In the genomic region with DNA sequence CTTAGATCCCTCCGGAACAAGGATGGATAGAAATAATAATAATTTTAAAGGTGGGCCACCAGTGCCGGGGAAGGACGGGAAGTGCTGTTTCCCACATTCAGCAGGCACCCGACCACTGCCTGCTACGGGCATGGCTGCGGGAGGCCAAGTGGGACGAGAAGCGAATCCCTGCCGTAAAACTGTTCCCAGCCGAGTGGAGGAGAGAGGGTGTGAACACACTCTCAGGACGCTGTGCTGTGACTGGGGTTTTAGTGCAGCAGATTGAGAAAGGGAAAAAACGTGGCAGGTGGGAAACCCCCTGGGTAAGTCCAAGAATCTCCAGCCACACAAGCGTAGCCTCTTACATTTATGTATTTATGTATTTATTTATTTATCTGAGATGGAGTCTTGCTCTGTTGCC, we compare ENCODE assay signal across 10 cellular contexts.
DNase-seq lines count a peak whose midpoint lies in the region; ATAC-seq and TF ChIP-seq lines count a peak whose summit lies in the region.
"Had no signal": no experiment of that assay in that cellular context is flagged by ENCODE, and none has a peak within 500 bp of the region (broad histone marks: within the 10 kb centered on the region; RNA-seq: fewer than 3 reads in every experiment).

No MANE protein-coding gene starts in this region.

- CTCF ChIA-PET in A673 (lab: Charles Lee): no interaction called here

- H3K27me3 ChIP-seq in A673 (replicated peaks; ENCODE audit: insufficient read depth, low read depth, low read length, poor library complexity): peaks cover 8% of the 10 kb centered on the region
- H3K27me3 ChIP-seq: Peyer's patch had no signal

- BruUV-seq in A673 (replicated peaks; lab: Mats Ljungman, UMichigan): no TSS peak

- POLR2A ChIA-PET in A673 (lab: Charles Lee; ENCODE audit: low non-redundant PET): no interaction called here

- H3K4me3 ChIP-seq in A673 (ENCODE audit: low read depth, low read length, poor library complexity, severe bottlenecking): no peak overlapping the region
- H3K4me3 ChIP-seq: Peyer's patch had no signal

- ATAC-seq in GM18511 (IDR thresholded peaks at IDR 0.05; ENCODE audit: unreplicated experiment) (peak; percentile 57), GM19463 (IDR thresholded peaks at IDR 0.05; ENCODE audit: unreplicated experiment) (peak; percentile 68), HG03354 (IDR thresholded peaks at IDR 0.05; ENCODE audit: poor library complexity, severe bottlenecking, unreplicated experiment) (peak; percentile 50)

- intact Hi-C loops in A673 (cut with micrococcal nuclease; ENCODE audit: unreplicated experiment): no loop called here

- H3K36me3 ChIP-seq in A673 (ENCODE audit: insufficient read depth, low read length, poor library complexity, severe bottlenecking): no peaks in the 10 kb centered on the region
- H3K36me3 ChIP-seq: Peyer's patch had no signal

- TF ChIP-seq CTCF in A673 (conservative IDR thresholded peaks at IDR 0.05; ENCODE audit: low read depth, low read length): no peak

- H3K9me3 ChIP-seq in A673 (ENCODE audit: low read depth, low read length, poor library complexity, severe bottlenecking): peaks cover 3% of the 10 kb centered on the region
- H3K9me3 ChIP-seq: Peyer's patch had no signal

- H3K27ac ChIP-seq in A673 (ENCODE audit: low read depth, low read length, poor library complexity, severe bottlenecking): no peak overlapping the region
- H3K27ac ChIP-seq: Peyer's patch had no signal

- DNase-seq in mesenteric fat pad (ENCODE audit: low spot score): peak; percentile 43
- no peak for DNase-seq in HT-29 (ENCODE audit: low spot score)
- no peak for DNase-seq in A673 (ENCODE audit: low spot score)
- DNase-seq in DMS79 (lab: John Stamatoyannopoulos, UW): no peak
- DNase-seq: KBM-7, nephron progenitor cell had no signal

- no peaks in the 10 kb centered on the region for H3K4me1 ChIP-seq in A673 (ENCODE audit: insufficient read depth, low read length, poor library complexity, severe bottlenecking)
- H3K4me1 ChIP-seq: Peyer's patch had no signal
